In genomic region chr21:37527716-37528115, GRCh38 we compare ENCODE assay signal across 8 cellular contexts.
"Had no signal": no experiment of that assay in that cellular context is flagged by ENCODE, and none has a peak within 500 bp of the region (broad histone marks: within the 10 kb centered on the region; RNA-seq: fewer than 3 reads in every experiment).

No MANE protein-coding gene starts in this region.

- FAIRE-seq: G401.6, GM12878, GM12891, GM12892, GM18507, GM19239 had no signal

- H3K4me3 ChIP-seq: GM12878 had no signal

- DNase-seq: GDM1, GF-D8 had no signal

- ATAC-seq: GM12878 had no signal
